Comparison of ENCODE assay signal across 18 cellular contexts in the genomic region with DNA sequence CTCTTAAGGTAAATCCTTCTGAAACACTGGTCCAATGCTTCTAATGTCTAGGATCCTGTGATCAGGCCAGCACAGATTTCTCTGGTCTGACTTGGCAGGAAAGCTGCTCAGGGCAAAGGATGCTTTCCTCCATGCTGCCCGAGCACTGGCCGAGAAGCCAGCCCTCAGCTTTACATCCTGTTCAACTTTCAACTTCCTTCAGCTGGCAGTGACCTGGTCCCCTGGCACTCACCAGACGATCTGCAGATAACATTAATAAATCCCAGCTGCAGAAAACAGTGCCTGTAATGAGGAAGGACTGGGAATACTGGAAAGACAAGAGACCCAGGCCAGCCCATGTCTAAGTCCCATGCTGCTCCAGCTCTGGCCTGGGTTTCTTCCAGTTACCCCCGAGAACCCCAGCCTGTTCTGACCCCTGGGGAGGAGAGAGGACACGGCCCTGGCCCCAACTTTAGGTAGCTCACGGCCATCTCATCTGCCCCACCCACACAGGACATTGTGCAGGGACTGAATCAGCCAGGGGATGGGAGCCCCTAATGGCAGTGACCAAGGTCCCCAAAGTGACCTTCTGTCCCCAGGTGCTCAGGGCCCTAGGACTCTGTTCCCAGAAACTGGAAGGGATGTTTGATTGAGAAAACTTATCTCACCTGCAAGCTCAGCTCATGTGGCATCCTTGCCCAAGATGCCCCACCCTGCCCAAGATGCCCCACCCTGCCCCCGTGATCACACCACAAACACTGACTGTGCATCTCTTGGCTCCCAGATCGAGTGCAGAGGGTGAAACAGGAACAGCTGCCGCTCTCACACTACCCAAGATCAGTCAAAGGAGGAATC. TPM values are rescaled to one million over a fixed set of nuclear protein-coding genes. Genes with fewer than 3 reads are reported as not detected.
DNase-seq lines count a peak whose midpoint lies in the region; ATAC-seq and TF ChIP-seq lines count a peak whose summit lies in the region.
"Had no signal": no experiment of that assay in that cellular context is flagged by ENCODE, and none has a peak within 500 bp of the region (broad histone marks: within the 10 kb centered on the region; RNA-seq: fewer than 3 reads in every experiment).

No MANE protein-coding gene starts in this region.

- H3K9me3 ChIP-seq in SK-N-SH (no peaks in the 10 kb centered on the region), left lung (no peaks in the 10 kb centered on the region)
- H3K9me3 ChIP-seq: vagina had no signal

- H3K4me1 ChIP-seq in SK-N-SH (ENCODE audit: control insufficient read depth in 1 of 2, insufficient read depth in 2 of 2, low read depth in 1 of 2, low read length in 1 of 2), result peaks cover 0 to 52% of the 10 kb centered on the region in 2 experiments; a peak in 2 of 4 replicates
- H3K4me1 ChIP-seq in left lung, result no peaks in the 10 kb centered on the region
- H3K4me1 ChIP-seq: vagina had no signal

- no peaks in the 10 kb centered on the region for H4K20me1 ChIP-seq in SK-N-SH (ENCODE audit: insufficient read depth)

- TF ChIP-seq EP300 in SK-N-SH (IDR thresholded peaks at IDR 0.05; ENCODE audit: borderline replicate concordance in 1 of 2, low read depth in 1 of 2, low read length in 1 of 2), result peak in 1 of 2 experiments; percentile 99; a peak in 2 of 4 replicates

- WGBS in SK-N-SH (ENCODE audit: low lambda C conversion rate), result 7% methylated on average over 9 of the region's 9 CpGs

- H3K9ac ChIP-seq in SK-N-SH, result no peak overlapping the region

- H3K9me2 ChIP-seq in SK-N-SH, result no peaks in the 10 kb centered on the region

- no peak for TF ChIP-seq CTCF in SK-N-SH (IDR thresholded peaks at IDR 0.05)
- no peak for TF ChIP-seq CTCF in left lung (IDR thresholded peaks at IDR 0.05)

- H3K79me2 ChIP-seq in SK-N-SH (ENCODE audit: insufficient read depth), result no peaks in the 10 kb centered on the region

- POLR2A ChIA-PET in SK-N-SH (lab: Yijun Ruan, JAX), result interaction anchor here (0.8 to 2.8 kb wide), 6 partner anchors 9 to 62 kb away, joined by 3 to 27 read pairs (median 4); partner anchors contain the start of gene JAKMIP1

- CTCF ChIA-PET in SK-N-SH (lab: Yijun Ruan, JAX), result interaction anchor here (0.7 to 1.7 kb wide), 13 partner anchors 10 to 178 kb away, joined by 3 to 9 read pairs (median 3); no protein-coding TSS in a partner anchor

- DNase-seq in stimulated activated naive CD4-positive, alpha-beta T cell treated with Interleukin-2 at 50 U/mL for 16 hours (lab: John Stamatoyannopoulos, UW), result peak; percentile 35
- no peak for DNase-seq in stimulated activated naive CD4-positive, alpha-beta T cell (lab: John Stamatoyannopoulos, UW)
- DNase-seq in SK-N-SH (peak; percentile 80), left lung (no peak), DMS153 (lab: John Stamatoyannopoulos, UW) (no peak)
- DNase-seq in central memory CD4-positive, alpha-beta T cell, result peak; percentile 25
- DNase-seq: amygdala; cerebellar nuclear complex; effector CD8-positive, alpha-beta T cell; HCEC 1CT; NCI-H1930; NCI-H446 treated with DMSO at 0.1 percent for 48 hours had no signal

- no peak overlapping the region for H3K4me2 ChIP-seq in SK-N-SH

- intact Hi-C loops in left lung (cut with DNase I), result no loop called here

- no peaks in the 10 kb centered on the region for H3K36me3 ChIP-seq in SK-N-SH (replicated peaks in 1 of 2; ENCODE audit: control insufficient read depth in 1 of 2, insufficient read depth in 2 of 2, low read length in 1 of 2)
- no peaks in the 10 kb centered on the region for H3K36me3 ChIP-seq in left lung
- H3K36me3 ChIP-seq: vagina had no signal

- H3F3A ChIP-seq in SK-N-SH (replicated peaks; ENCODE audit: insufficient read depth), result no peaks in the 10 kb centered on the region

- TF ChIP-seq RAD21 in SK-N-SH (IDR thresholded peaks at IDR 0.05; ENCODE audit: low read length), result peak; percentile 42

- no peaks in the 10 kb centered on the region for H3K27me3 ChIP-seq in SK-N-SH (ENCODE audit: insufficient read depth)
- H3K27me3 ChIP-seq in left lung, result no peaks in the 10 kb centered on the region
- H3K27me3 ChIP-seq: vagina had no signal

- H2AFZ ChIP-seq in SK-N-SH (ENCODE audit: low read depth), result no peak overlapping the region

- ATAC-seq in left lung (no peak), HG02623 (IDR thresholded peaks at IDR 0.05; ENCODE audit: unreplicated experiment) (no peak)
- ATAC-seq: K562, sciatic nerve had no signal

- H3K27ac ChIP-seq in SK-N-SH (ENCODE audit: low read depth in 2 of 2, low read length in 1 of 2) (peak overlapping the region in 1 of 2 experiments; percentile 98; a peak in 2 of 4 replicates), left lung (no peak overlapping the region)
- H3K27ac ChIP-seq: vagina had no signal

- H3K4me3 ChIP-seq in SK-N-SH (ENCODE audit: low read depth in 2 of 2, low read length in 1 of 2) (no peak overlapping the region), left lung (no peak overlapping the region)
- H3K4me3 ChIP-seq: K562, vagina had no signal

TF ChIP-seq in SK-N-SH, 30 proteins besides CTCF, POLR2A, EP300 and RAD21 (continues in another document):
- TF ChIP-seq TEAD4 (IDR thresholded peaks at IDR 0.05; ENCODE audit: borderline replicate concordance, insufficient read depth), result no peak
- TF ChIP-seq MEF2A (IDR thresholded peaks at IDR 0.05; ENCODE audit: borderline replicate concordance, low read depth), result no peak
- TF ChIP-seq TCF12 (IDR thresholded peaks at IDR 0.05), result peak; percentile 75
- TF ChIP-seq MAX (IDR thresholded peaks at IDR 0.05; ENCODE audit: low read depth), result no peak
- peak; percentile 98 for TF ChIP-seq GATA2 (CRISPR knock-in tag; IDR thresholded peaks at IDR 0.05)
- TF ChIP-seq MXI1 (IDR thresholded peaks at IDR 0.05; ENCODE audit: low read depth, low read length), result peak; percentile 74
- no peak; the same call in 1 of the 2 replicates for TF ChIP-seq SMC3 (IDR thresholded peaks at IDR 0.05; ENCODE audit: low read depth, low read length)
- TF ChIP-seq, protein P1, sequence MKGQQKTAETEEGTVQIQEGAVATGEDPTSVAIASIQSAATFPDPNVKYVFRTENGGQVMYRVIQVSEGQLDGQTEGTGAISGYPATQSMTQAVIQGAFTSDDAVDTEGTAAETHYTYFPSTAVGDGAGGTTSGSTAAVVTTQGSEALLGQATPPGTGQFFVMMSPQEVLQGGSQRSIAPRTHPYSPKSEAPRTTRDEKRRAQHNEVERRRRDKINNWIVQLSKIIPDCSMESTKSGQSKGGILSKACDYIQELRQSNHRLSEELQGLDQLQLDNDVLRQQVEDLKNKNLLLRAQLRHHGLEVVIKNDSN (IDR thresholded peaks at IDR 0.05; ENCODE audit: borderline replicate concordance, low read depth), result no peak
- no peak for TF ChIP-seq NRF1 (IDR thresholded peaks at IDR 0.05; ENCODE audit: low read depth, low read length)
- TF ChIP-seq EZH2phosphoT487 (IDR thresholded peaks at IDR 0.05; ENCODE audit: borderline replicate concordance, low read depth), result no peak
- peak; percentile 97 for TF ChIP-seq RCOR1 (IDR thresholded peaks at IDR 0.05; ENCODE audit: low read length)
- peak; percentile 89 for TF ChIP-seq CHD2 (IDR thresholded peaks at IDR 0.05; ENCODE audit: low read length, partially characterized antibody)
- TF ChIP-seq FOXJ3 (CRISPR knock-in tag; IDR thresholded peaks at IDR 0.05), result peak; percentile 96
- no peak for TF ChIP-seq PBX3 (IDR thresholded peaks at IDR 0.05)
- no peak for TF ChIP-seq IRF3 (IDR thresholded peaks at IDR 0.05; ENCODE audit: low read depth, low read length)
- TF ChIP-seq FOXM1 (IDR thresholded peaks at IDR 0.05; ENCODE audit: low read depth), result no peak
- TF ChIP-seq ELF1 (IDR thresholded peaks at IDR 0.05), result no peak

RNA-seq across cellular contexts. Expression of gene JAKMIP1, which starts 28.0 kb away (rescaled TPM):
- polyA plus RNA-seq in SK-N-SH (2012; rRNA removed), result 0.54 and 1.0 TPM in 2 replicates
- 0.98 and 1.7 TPM in 2 replicates for polyA plus RNA-seq in SK-N-SH (2012; cell fraction: cytosol; rRNA removed)
- polyA plus RNA-seq in SK-N-SH (2012; cell fraction: nucleus; rRNA removed), result 0.17 and 0.63 TPM in 2 replicates
- under 1 TPM; 0.29 to 0.79 TPM for total RNA-seq in left lung
- total RNA-seq: fibroblast of lung, K562, osteocyte had no signal
- polyA plus RNA-seq: fibroblast of lung, K562 had no signal

Comparison
In these comparisons a context has a peak if more than half of its experiments do, and no peak if none do; other contexts are left out.
1. DNase-seq: peak in stimulated activated naive CD4-positive, alpha-beta T cell treated with Interleukin-2 at 50 U/mL for 16 hours (single experiment), SK-N-SH (single experiment) and central memory CD4-positive, alpha-beta T cell (single experiment); none in stimulated activated naive CD4-positive, alpha-beta T cell (0 of 6), left lung (0 of 2) and DMS153 (single experiment).